ENCODE assay signal across 23 cellular contexts in genomic region chr2:85908506-85908905, GRCh38.
"Had no signal": no experiment of that assay in that cellular context is flagged by ENCODE, and none has a peak within 500 bp of the region (broad histone marks: within the 10 kb centered on the region; RNA-seq: fewer than 3 reads in every experiment).

No MANE protein-coding gene starts in this region.

- DNase-seq: activated CD4-positive, alpha-beta T cell treated with anti-CD3 and anti-CD28 coated beads for 48 hours; activated CD4-positive, alpha-beta T cell treated with anti-CD3 and anti-CD28 coated beads, Interleukin-2, amount 50 U/mL, for 4 hours; activated CD4-positive, CD25-positive, alpha-beta regulatory T cell treated with anti-CD3 and anti-CD28 coated beads, Interleukin-2, amount 50 U/mL, for 72 hours; activated CD8-positive, alpha-beta memory T cell treated with anti-CD3 and anti-CD28 coated beads, Interleukin-2, amount 50 U/mL, for 48 hours; activated CD8-positive, alpha-beta T cell treated with anti-CD3 and anti-CD28 coated beads, Interleukin-2, amount 10 ng/mL, durations not matched to agents 7 days and 5 days; activated naive CD4-positive, alpha-beta T cell; activated T-cell treated with anti-CD3 and anti-CD28 coated beads, Interleukin-2, amount 50 U/mL, for 1 hour; amniotic stem cell; body of pancreas; Karpas-422; NCI-H1105 treated with DMSO at 0.1 percent for 48 hours; NCI-H1436 treated with DMSO at 0.1 percent for 48 hours; NCI-H187; NCI-H2081; NCI-H446; NCI-H524; NCI-H82; RPMI8226; SHP77 had no signal

- ATAC-seq: activated CD8-positive, alpha-beta T cell treated with anti-CD3 and anti-CD28 coated beads, Interleukin-2, amount 10 ng/mL, durations not matched to agents 7 days and 5 days; body of pancreas; SK-N-SH treated with all-trans-retinoic acid at 6 μM for 48 hours; WTC11 had no signal

- H3K27me3 ChIP-seq: ascending aorta, body of pancreas, SJSA1 had no signal

- H3K36me3 ChIP-seq: ascending aorta, SJSA1 had no signal

- H3K27ac ChIP-seq: ascending aorta, body of pancreas, SJSA1 had no signal

- H3K4me3 ChIP-seq: ascending aorta, body of pancreas, SJSA1 had no signal

- H3K9me3 ChIP-seq: ascending aorta, body of pancreas, SJSA1 had no signal
